ENCODE assay signal across 17 cellular contexts in the genomic region with DNA sequence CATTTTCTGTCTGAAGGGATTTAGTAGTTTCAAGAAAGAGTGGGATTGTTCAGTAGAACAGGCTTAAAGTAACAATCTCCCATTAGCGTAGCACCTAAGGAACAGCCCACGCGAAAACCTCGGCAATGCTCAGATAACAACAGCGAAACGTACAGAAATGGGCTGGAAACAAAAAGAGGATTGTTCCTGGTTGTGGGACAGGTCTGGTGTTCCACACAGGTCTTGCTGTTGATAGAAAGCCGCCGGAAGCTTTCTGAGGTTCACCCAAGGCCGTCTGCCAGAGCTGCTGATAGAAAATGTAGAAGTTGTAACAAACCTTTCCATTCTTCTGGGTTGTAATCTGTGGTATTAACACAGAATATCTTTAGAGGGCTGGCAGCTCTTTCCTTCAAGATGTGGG.
"Had no signal": no experiment of that assay in that cellular context is flagged by ENCODE, and none has a peak within 500 bp of the region (broad histone marks: within the 10 kb centered on the region; RNA-seq: fewer than 3 reads in every experiment).

No MANE protein-coding gene starts in this region.

- H3K36me3 ChIP-seq: brain microvascular endothelial cell, colonic mucosa had no signal

- H3K9me3 ChIP-seq: colonic mucosa, stomach, thoracic aorta had no signal

- DNase-seq: activated CD4-positive, alpha-beta T cell treated with anti-CD3 and anti-CD28 coated beads, Interleukin-2, amount 10 ng/mL, durations not matched to agents 7 days and 5 days; activated naive CD4-positive, alpha-beta T cell; activated naive CD8-positive, alpha-beta T cell treated with anti-CD3 and anti-CD28 coated beads, Interleukin-2, amount 10 ng/mL, durations not matched to agents 7 days and 5 days; brain microvascular endothelial cell; colonic mucosa; endodermal cell; erythroblast; nephron progenitor cell; occipital lobe; retina; stimulated activated CD4-positive, alpha-beta T cell treated with anti-CD3 and anti-CD28 coated beads, Interleukin-2, amount 100 ng/mL, for 24 hours; stomach had no signal

- H3K4me1 ChIP-seq: colonic mucosa had no signal

- H3K27me3 ChIP-seq: brain microvascular endothelial cell, colonic mucosa, stomach had no signal

- H3K4me1 Mint-ChIP-seq: endodermal cell, nephron progenitor cell had no signal

- H3K27ac Mint-ChIP-seq: activated CD4-positive, alpha-beta T cell treated with anti-CD3 and anti-CD28 coated beads, Interleukin-2, amount 10 ng/mL, durations not matched to agents 7 days and 5 days; activated naive CD8-positive, alpha-beta T cell treated with anti-CD3 and anti-CD28 coated beads, Interleukin-2, amount 10 ng/mL, durations not matched to agents 7 days and 5 days; activated T-helper 17 cell treated with anti-CD3 and anti-CD28 coated beads, Interleukin-2, amount 50 U/mL, for 72 hours; endodermal cell; nephron progenitor cell had no signal

- H3K4me3 ChIP-seq: colonic mucosa, lung, SK-N-MC, stomach, thoracic aorta had no signal

- H3K9me3 Mint-ChIP-seq: activated CD4-positive, alpha-beta T cell treated with anti-CD3 and anti-CD28 coated beads, Interleukin-2, amount 10 ng/mL, durations not matched to agents 7 days and 5 days; activated naive CD8-positive, alpha-beta T cell treated with anti-CD3 and anti-CD28 coated beads, Interleukin-2, amount 10 ng/mL, durations not matched to agents 7 days and 5 days; activated T-helper 17 cell treated with anti-CD3 and anti-CD28 coated beads, Interleukin-2, amount 50 U/mL, for 72 hours; central memory CD8-positive, alpha-beta T cell had no signal

- H3K4me3 Mint-ChIP-seq: activated CD4-positive, alpha-beta T cell treated with anti-CD3 and anti-CD28 coated beads, Interleukin-2, amount 10 ng/mL, durations not matched to agents 7 days and 5 days; activated naive CD8-positive, alpha-beta T cell treated with anti-CD3 and anti-CD28 coated beads, Interleukin-2, amount 10 ng/mL, durations not matched to agents 7 days and 5 days; activated T-helper 17 cell treated with anti-CD3 and anti-CD28 coated beads, Interleukin-2, amount 50 U/mL, for 72 hours; central memory CD8-positive, alpha-beta T cell; endodermal cell; nephron progenitor cell had no signal

- H3K27ac ChIP-seq: brain microvascular endothelial cell, colonic mucosa, SK-N-MC, thoracic aorta had no signal

- ATAC-seq: activated T-helper 17 cell treated with anti-CD3 and anti-CD28 coated beads, Interleukin-2, amount 50 U/mL, for 72 hours had no signal

- H3K27me3 Mint-ChIP-seq: activated CD4-positive, alpha-beta T cell treated with anti-CD3 and anti-CD28 coated beads, Interleukin-2, amount 10 ng/mL, durations not matched to agents 7 days and 5 days; activated naive CD8-positive, alpha-beta T cell treated with anti-CD3 and anti-CD28 coated beads, Interleukin-2, amount 10 ng/mL, durations not matched to agents 7 days and 5 days; activated T-helper 17 cell treated with anti-CD3 and anti-CD28 coated beads, Interleukin-2, amount 50 U/mL, for 72 hours; central memory CD8-positive, alpha-beta T cell had no signal
